ENCODE assay signal across 34 cellular contexts in the genomic region with DNA sequence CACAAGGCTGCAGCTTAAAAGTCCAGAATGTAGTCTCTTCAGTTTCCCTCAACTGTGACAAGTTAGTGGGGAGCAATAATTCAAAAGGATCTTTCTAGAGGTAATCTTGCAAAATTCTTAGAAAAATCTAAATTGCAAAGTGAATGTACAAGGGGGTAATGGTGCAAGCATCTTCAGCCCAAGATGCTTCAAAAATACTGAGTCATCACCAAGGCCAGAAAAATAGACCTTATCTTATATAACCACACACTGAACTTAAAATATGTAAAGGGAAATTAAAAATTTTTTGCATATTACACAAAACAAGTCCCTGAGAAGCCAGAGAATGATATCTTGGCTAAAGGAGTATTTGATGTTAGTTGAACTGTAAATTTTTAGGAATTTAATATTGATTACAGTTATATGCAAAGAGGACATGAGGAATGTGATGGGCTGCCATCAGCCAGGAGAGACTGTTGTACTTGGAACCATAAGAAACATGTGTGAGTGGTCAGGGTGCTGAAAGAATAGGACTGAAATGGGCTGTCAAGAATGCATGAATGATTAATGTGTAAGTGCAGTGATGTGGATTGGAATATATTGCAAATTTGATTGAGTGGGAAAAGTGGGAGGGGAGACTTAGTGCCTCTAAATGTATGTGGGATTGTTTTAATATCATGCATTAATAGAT.
"Had no signal": no experiment of that assay in that cellular context is flagged by ENCODE, and none has a peak within 500 bp of the region (broad histone marks: within the 10 kb centered on the region; RNA-seq: fewer than 3 reads in every experiment).

No MANE protein-coding gene starts in this region.

- H3K9me3 ChIP-seq: ascending aorta, colonic mucosa, psoas muscle, sigmoid colon, stomach, thyroid gland, upper lobe of left lung, vagina had no signal

- DNase-seq: activated CD4-positive, alpha-beta T cell treated with anti-CD3 and anti-CD28 coated beads for 36 hours; activated CD4-positive, CD25-positive, alpha-beta regulatory T cell; activated CD8-positive, alpha-beta memory T cell treated with anti-CD3 and anti-CD28 coated beads, Interleukin-2, amount 10 ng/mL, durations not matched to agents 7 days and 5 days; activated CD8-positive, alpha-beta T cell treated with anti-CD3 and anti-CD28 coated beads, Interleukin-2, amount 10 ng/mL, durations not matched to agents 7 days and 5 days; activated naive CD4-positive, alpha-beta T cell; activated T-cell treated with anti-CD3 and anti-CD28 coated beads for 4 hours; activated T-cell treated with anti-CD3 and anti-CD28 coated beads, Interleukin-2, amount 50 U/mL, for 72 hours; colonic mucosa; effector CD8-positive, alpha-beta T cell; foreskin fibroblast; head of caudate nucleus; hippocampal formation; immature natural killer cell; mesenchymal stem cell; naive thymus-derived CD8-positive, alpha-beta T cell; occipital lobe; psoas muscle; sigmoid colon; stimulated activated CD4-positive, alpha-beta T cell treated with anti-CD3 and anti-CD28 coated beads, Interleukin-1b, Interleukin-23, amount 100 ng/mL, for 48 hours; stimulated activated CD4-positive, alpha-beta T cell treated with anti-CD3 and anti-CD28 coated beads, Interleukin-4, amount 100 ng/mL, for 4 hours; stimulated activated CD8-positive, alpha-beta memory T cell treated with anti-CD3 and anti-CD28 coated beads, Interleukin-4, amount 100 ng/mL, for 48 hours; stomach; thyroid gland; upper lobe of left lung had no signal

- H3K4me3 ChIP-seq: ascending aorta, colonic mucosa, psoas muscle, sigmoid colon, smooth muscle cell, stomach, thyroid gland, upper lobe of left lung, vagina had no signal

- H3K27ac Mint-ChIP-seq: activated CD4-positive, alpha-beta T cell treated with anti-CD3 and anti-CD28 coated beads for 36 hours; activated CD8-positive, alpha-beta memory T cell treated with anti-CD3 and anti-CD28 coated beads, Interleukin-2, amount 10 ng/mL, durations not matched to agents 7 days and 5 days; activated CD8-positive, alpha-beta T cell treated with anti-CD3 and anti-CD28 coated beads, Interleukin-2, amount 10 ng/mL, durations not matched to agents 7 days and 5 days; activated naive CD4-positive, alpha-beta T cell treated with anti-CD3 and anti-CD28 coated beads, Interleukin-2, amount 50 U/mL, for 72 hours; activated T-cell treated with anti-CD3 and anti-CD28 coated beads, Interleukin-2, amount 50 U/mL, for 72 hours; immature natural killer cell; naive thymus-derived CD8-positive, alpha-beta T cell; stimulated activated memory B cell treated with anti-CD40 and anti-IgM and Interleukin-4, amounts not matched to agents 10 μg/mL and 1 μg/mL and 100 μg/mL, for 72 hours; T-helper 2 cell treated with Interferon-gamma antibody and Interleukin-4, amounts not matched to agents 5 μg/mL and 100 μg/mL, for 36 hours had no signal

- FAIRE-seq: bronchial epithelial cell, endometrium had no signal

- H3K27me3 ChIP-seq: ascending aorta, colonic mucosa, sigmoid colon, stomach, thyroid gland, upper lobe of left lung, vagina had no signal

- H3K4me1 Mint-ChIP-seq: activated CD4-positive, alpha-beta T cell treated with anti-CD3 and anti-CD28 coated beads for 36 hours; activated CD8-positive, alpha-beta memory T cell treated with anti-CD3 and anti-CD28 coated beads, Interleukin-2, amount 10 ng/mL, durations not matched to agents 7 days and 5 days; immature natural killer cell; naive thymus-derived CD8-positive, alpha-beta T cell; neural crest cell; stimulated activated memory B cell treated with anti-CD40 and anti-IgM and Interleukin-4, amounts not matched to agents 10 μg/mL and 1 μg/mL and 100 μg/mL, for 72 hours had no signal

- H3K36me3 Mint-ChIP-seq: activated CD8-positive, alpha-beta memory T cell treated with anti-CD3 and anti-CD28 coated beads, Interleukin-2, amount 10 ng/mL, durations not matched to agents 7 days and 5 days had no signal

- H3K4me3 Mint-ChIP-seq: activated CD4-positive, alpha-beta T cell treated with anti-CD3 and anti-CD28 coated beads for 36 hours; activated CD8-positive, alpha-beta memory T cell treated with anti-CD3 and anti-CD28 coated beads, Interleukin-2, amount 10 ng/mL, durations not matched to agents 7 days and 5 days; activated CD8-positive, alpha-beta T cell treated with anti-CD3 and anti-CD28 coated beads, Interleukin-2, amount 10 ng/mL, durations not matched to agents 7 days and 5 days; activated T-cell treated with anti-CD3 and anti-CD28 coated beads, Interleukin-2, amount 50 U/mL, for 72 hours; immature natural killer cell; naive thymus-derived CD8-positive, alpha-beta T cell; neural crest cell; stimulated activated memory B cell treated with anti-CD40 and anti-IgM and Interleukin-4, amounts not matched to agents 10 μg/mL and 1 μg/mL and 100 μg/mL, for 72 hours; T-helper 2 cell treated with Interferon-gamma antibody and Interleukin-4, amounts not matched to agents 5 μg/mL and 100 μg/mL, for 36 hours had no signal

- H3K27me3 Mint-ChIP-seq: activated CD4-positive, alpha-beta T cell treated with anti-CD3 and anti-CD28 coated beads for 36 hours; activated CD8-positive, alpha-beta memory T cell treated with anti-CD3 and anti-CD28 coated beads, Interleukin-2, amount 10 ng/mL, durations not matched to agents 7 days and 5 days; naive thymus-derived CD8-positive, alpha-beta T cell; stimulated activated memory B cell treated with anti-CD40 and anti-IgM and Interleukin-4, amounts not matched to agents 10 μg/mL and 1 μg/mL and 100 μg/mL, for 72 hours had no signal

- H3K36me3 ChIP-seq: ascending aorta, colonic mucosa, thyroid gland, upper lobe of left lung, vagina had no signal

- H3K4me1 ChIP-seq: ascending aorta, colonic mucosa, parathyroid adenoma, psoas muscle, sigmoid colon, stomach, thyroid gland, upper lobe of left lung, vagina had no signal
